Comparison of ENCODE assay signal across 8 cellular contexts in genomic region chr16:24975428-24975889, GRCh38. TPM values are rescaled to one million over a fixed set of nuclear protein-coding genes. Genes with fewer than 3 reads are reported as not detected.
A peak's percentile ranks its signal among the peaks of the same experiment; 100 is the strongest.
DNase-seq lines count a peak whose midpoint lies in the region; ATAC-seq, FAIRE-seq and TF ChIP-seq lines count a peak whose summit lies in the region.

No MANE protein-coding gene starts in this region.

- H3K27me3 Mint-ChIP-seq in IgD-negative memory B cell (no peaks in the 10 kb centered on the region), glutamatergic neuron (ENCODE audit: unreplicated experiment) (peaks cover 2% of the 10 kb centered on the region)

- FAIRE-seq in GM12892 (lab: Jason Lieb, UNC), result peak; percentile 56

- ATAC-seq in GM21390 (IDR thresholded peaks at IDR 0.05; ENCODE audit: unreplicated experiment), result peak; percentile 69

- no peak for TF ChIP-seq CTCF in glutamatergic neuron (IDR thresholded peaks at IDR 0.05; ENCODE audit: partially characterized antibody, unreplicated experiment)

- H3K4me3 Mint-ChIP-seq in IgD-negative memory B cell, result peak overlapping the region in 3 of 4 donors; percentile 22 to 86 (median 45)
- H3K4me3 Mint-ChIP-seq in glutamatergic neuron (ENCODE audit: unreplicated experiment), result no peak overlapping the region

- DNase-seq in GM12892 (ENCODE audit: insufficient read length) (no peak), kidney glomerular epithelial cell (lab: John Stamatoyannopoulos, UW) (peak; percentile 26), globus pallidus (ENCODE audit: low spot score) (no peak), glutamatergic neuron (no peak), DMS 273 (lab: John Stamatoyannopoulos, UW; ENCODE audit: unreplicated experiment) (no peak)
- DNase-seq in activated effector memory CD4-positive, alpha-beta T cell treated with anti-CD3 and anti-CD28 coated beads, Interleukin-2, amount 50 U/mL, for 16 hours, result no peak

- H3K36me3 Mint-ChIP-seq in IgD-negative memory B cell, result peaks cover 5% of the 10 kb centered on the region
- H3K36me3 Mint-ChIP-seq in glutamatergic neuron (ENCODE audit: unreplicated experiment), result peaks cover 10% of the 10 kb centered on the region

- H3K4me1 Mint-ChIP-seq in IgD-negative memory B cell, result peaks cover 48 to 72% (median 64%) of the 10 kb centered on the region in 3 donors
- peaks cover 24% of the 10 kb centered on the region for H3K4me1 Mint-ChIP-seq in glutamatergic neuron (ENCODE audit: low read depth, unreplicated experiment)

- H3K27ac Mint-ChIP-seq in IgD-negative memory B cell, result peak overlapping the region in 2 of 3 donors; percentile 50 to 93
- no peak overlapping the region for H3K27ac Mint-ChIP-seq in glutamatergic neuron (ENCODE audit: unreplicated experiment)

- H3K9me3 Mint-ChIP-seq in IgD-negative memory B cell (no peaks in the 10 kb centered on the region), glutamatergic neuron (ENCODE audit: unreplicated experiment) (peaks cover 4% of the 10 kb centered on the region)

- TF ChIP-seq POLR2A in GM12892 (IDR thresholded peaks at IDR 0.05; ENCODE audit: low read depth, low read length), result no peak

RNA-seq across cellular contexts. Expression of gene ARHGAP17, which starts 39.7 kb away (rescaled TPM):
- 77.6 TPM for polyA plus RNA-seq in GM12892 (2012; ENCODE audit: missing spikeins)
- 153 TPM for polyA plus RNA-seq in IgD-negative memory B cell
- total RNA-seq in glutamatergic neuron (ENCODE audit: unreplicated experiment), result 89.9 TPM
